13 cellular contexts compared by ENCODE assay signal in the genomic region with DNA sequence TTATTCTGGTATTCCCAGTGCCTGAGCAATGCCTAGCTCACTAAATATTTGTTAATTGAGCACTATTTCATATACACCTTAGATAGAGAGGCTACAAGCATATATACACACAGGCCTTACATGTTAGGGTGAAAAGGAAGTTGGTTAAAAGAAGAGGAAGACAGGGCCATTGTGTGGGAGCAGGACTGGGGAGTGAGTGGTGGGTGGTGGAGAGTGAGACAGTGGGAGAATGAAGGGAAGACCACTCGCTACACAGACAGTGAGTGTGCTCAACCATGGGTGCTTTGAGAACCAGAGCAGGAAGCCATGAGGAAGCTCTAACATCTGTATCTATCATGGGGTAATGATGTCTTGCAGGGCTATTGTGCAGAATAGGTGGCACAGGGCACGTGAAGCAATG.
"Had no signal": no experiment of that assay in that cellular context is flagged by ENCODE, and none has a peak within 500 bp of the region (broad histone marks: within the 10 kb centered on the region; RNA-seq: fewer than 3 reads in every experiment).

No MANE protein-coding gene starts in this region.

- H3K9me3 Mint-ChIP-seq: activated CD4-positive, alpha-beta memory T cell treated with anti-CD3 and anti-CD28 coated beads for 36 hours; activated T-helper 17 cell treated with anti-CD3 and anti-CD28 coated beads, Interleukin-2, amount 50 U/mL, for 72 hours; memory B cell; stimulated activated naive CD8-positive, alpha-beta T cell treated with anti-CD3 and anti-CD28 coated beads, Interleukin-15, Interleukin-2, amounts not matched to agents 100 ng/mL and 50 ng/mL, for 24 hours had no signal

- H3K27ac Mint-ChIP-seq: activated CD4-positive, alpha-beta memory T cell treated with anti-CD3 and anti-CD28 coated beads for 36 hours; activated T-helper 17 cell treated with anti-CD3 and anti-CD28 coated beads, Interleukin-2, amount 50 U/mL, for 72 hours; memory B cell; stimulated activated naive CD8-positive, alpha-beta T cell treated with anti-CD3 and anti-CD28 coated beads, Interleukin-15, Interleukin-2, amounts not matched to agents 100 ng/mL and 50 ng/mL, for 24 hours had no signal

- DNase-seq: activated CD4-positive, alpha-beta memory T cell treated with anti-CD3 and anti-CD28 coated beads for 36 hours; activated naive CD4-positive, alpha-beta T cell; activated T-cell treated with anti-CD3 and anti-CD28 coated beads, Interleukin-2, amount 50 U/mL, for 1 hour; aorta; brain microvascular endothelial cell; head of caudate nucleus; ovary; psoas muscle; right cardiac atrium; stimulated activated CD4-positive, alpha-beta T cell treated with anti-CD3 and anti-CD28 coated beads, Interleukin-2, amount 100 ng/mL, for 24 hours had no signal

- H3K27me3 Mint-ChIP-seq: activated CD4-positive, alpha-beta memory T cell treated with anti-CD3 and anti-CD28 coated beads for 36 hours; stimulated activated naive CD8-positive, alpha-beta T cell treated with anti-CD3 and anti-CD28 coated beads, Interleukin-15, Interleukin-2, amounts not matched to agents 100 ng/mL and 50 ng/mL, for 24 hours had no signal

- ATAC-seq: activated T-helper 17 cell treated with anti-CD3 and anti-CD28 coated beads, Interleukin-2, amount 50 U/mL, for 72 hours; psoas muscle; right cardiac atrium had no signal

- H3K4me3 Mint-ChIP-seq: activated CD4-positive, alpha-beta memory T cell treated with anti-CD3 and anti-CD28 coated beads for 36 hours; activated T-helper 17 cell treated with anti-CD3 and anti-CD28 coated beads, Interleukin-2, amount 50 U/mL, for 72 hours; memory B cell; stimulated activated naive CD8-positive, alpha-beta T cell treated with anti-CD3 and anti-CD28 coated beads, Interleukin-15, Interleukin-2, amounts not matched to agents 100 ng/mL and 50 ng/mL, for 24 hours had no signal

- H3K4me1 Mint-ChIP-seq: memory B cell had no signal

- H3K36me3 Mint-ChIP-seq: activated CD4-positive, alpha-beta memory T cell treated with anti-CD3 and anti-CD28 coated beads for 36 hours; memory B cell had no signal
